9 cellular contexts compared by ENCODE assay signal in genomic region chr10:122878799-122879338, GRCh38. TPM values are rescaled to one million over a fixed set of nuclear protein-coding genes. Genes with fewer than 3 reads are reported as not detected.
DNase-seq lines count a peak whose midpoint lies in the region; ATAC-seq, FAIRE-seq and TF ChIP-seq lines count a peak whose summit lies in the region.
"Had no signal": no experiment of that assay in that cellular context is flagged by ENCODE, and none has a peak within 500 bp of the region (broad histone marks: within the 10 kb centered on the region; RNA-seq: fewer than 3 reads in every experiment).

No MANE protein-coding gene starts in this region.

- POLR2A ChIA-PET in Panc1 (lab: Charles Lee) = no interaction called here
- POLR2A ChIA-PET in endothelial cell of umbilical vein (lab: Charles Lee) = no interaction called here

- H2AFZ ChIP-seq in endothelial cell of umbilical vein (ENCODE audit: low read depth, low read length) = peak overlapping the region; percentile 76

- H3K9me3 ChIP-seq in Panc1 (ENCODE audit: control insufficient read depth, insufficient read depth, low read depth, low read length) (peaks cover 15% of the 10 kb centered on the region), endothelial cell of umbilical vein (replicated peaks; ENCODE audit: control insufficient read depth, insufficient read depth, low read length) (no peaks in the 10 kb centered on the region), neutrophil (no peaks in the 10 kb centered on the region)

- H3K36me3 ChIP-seq in Panc1 (ENCODE audit: control insufficient read depth, insufficient read depth, low read length) = peaks cover 4% of the 10 kb centered on the region; the same call in 1 of the 2 replicates
- H3K36me3 ChIP-seq in endothelial cell of umbilical vein (ENCODE audit: control insufficient read depth in 2 of 2, extremely low read depth in 1 of 2, insufficient read depth in 2 of 2, low read length in 2 of 2) = peaks cover 0 to 3% of the 10 kb centered on the region in 2 experiments
- no peaks in the 10 kb centered on the region for H3K36me3 ChIP-seq in neutrophil

- no peak for TF ChIP-seq CTCF in Panc1 (IDR thresholded peaks at IDR 0.05)
- TF ChIP-seq CTCF in endothelial cell of umbilical vein (IDR thresholded peaks at IDR 0.05; ENCODE audit: extremely low read depth in 1 of 2, insufficient read depth in 1 of 2, low read depth in 1 of 2, low read length in 2 of 2) = no peak
- TF ChIP-seq CTCF in neutrophil (IDR thresholded peaks at IDR 0.05) = no peak

- peak overlapping the region; percentile 54 for H3K4me2 ChIP-seq in endothelial cell of umbilical vein (ENCODE audit: insufficient read depth, low read length)

- ATAC-seq in HG02938 (IDR thresholded peaks at IDR 0.05; ENCODE audit: unreplicated experiment) (peak; percentile 20), Panc1 (peak; percentile 65)

- H3K9me1 ChIP-seq in endothelial cell of umbilical vein (replicated peaks; ENCODE audit: control insufficient read depth, extremely low read depth, insufficient read depth, low read length) = no peaks in the 10 kb centered on the region

- BruUV-seq in Panc1 (replicated peaks; lab: Mats Ljungman, UMichigan) (TSS peak; percentile 83), endothelial cell of umbilical vein (replicated peaks; lab: Mats Ljungman, UMichigan) (TSS peak; percentile 65)

- H3K9ac ChIP-seq in endothelial cell of umbilical vein (replicated peaks; ENCODE audit: extremely low read depth, insufficient read depth, low read length) = peak overlapping the region; percentile 37

- in situ Hi-C loops in Panc1 (cut with HindIII; ENCODE audit: low pct_unique_long_range_greater_than_20kb, low sequenced_read_pairs) = no loop called here

- H4K20me1 ChIP-seq in endothelial cell of umbilical vein (replicated peaks; ENCODE audit: control insufficient read depth, extremely low read depth, insufficient read depth, low read length) = no peaks in the 10 kb centered on the region

- no peak for TF ChIP-seq POLR2A in endothelial cell of umbilical vein (IDR thresholded peaks at IDR 0.05; ENCODE audit: low read depth, low read length)

- intact Hi-C loops in Panc1 (cut with micrococcal nuclease; ENCODE audit: unreplicated experiment) (no loop called here), endothelial cell of umbilical vein (cut with micrococcal nuclease) (loop anchor here (1.0 to 2.0 kb wide), 4 partner anchors 18 to 130 kb away; partner anchors contain the start of genes ACADSB, C10orf88 and IKZF5)

- H3K27ac ChIP-seq in Panc1 (ENCODE audit: low read length) (peak overlapping the region; percentile 99), endothelial cell of umbilical vein (ENCODE audit: insufficient read depth, low read depth, low read length) (peak overlapping the region; percentile 43), neutrophil (no peak overlapping the region)

- peaks cover 56% of the 10 kb centered on the region for H3K79me2 ChIP-seq in endothelial cell of umbilical vein (ENCODE audit: control insufficient read depth, insufficient read depth, low read length)

- dilution Hi-C loops in endothelial cell of umbilical vein (cut with MboI; ENCODE audit: extremely low pct_ligation_motif_present, low sequenced_read_pairs) = no loop called here

- CTCF ChIA-PET in Panc1 (lab: Charles Lee) = no interaction called here
- CTCF ChIA-PET in endothelial cell of umbilical vein (lab: Charles Lee) = interaction anchor here (0.8 to 1.2 kb wide), 2 partner anchors 12 to 28 kb away, joined by 3 read pairs; no protein-coding TSS in a partner anchor

- H3K27me3 ChIP-seq in Panc1 (ENCODE audit: control insufficient read depth, insufficient read depth, low read length) (no peaks in the 10 kb centered on the region), endothelial cell of umbilical vein (ENCODE audit: control insufficient read depth in 2 of 2, insufficient read depth in 2 of 2, low read length in 2 of 2) (no peaks in the 10 kb centered on the region), neutrophil (peaks cover 40% of the 10 kb centered on the region)

- H3K4me1 ChIP-seq in Panc1 (ENCODE audit: control insufficient read depth, insufficient read depth, low read length) = peaks cover 24% of the 10 kb centered on the region
- H3K4me1 ChIP-seq in endothelial cell of umbilical vein (ENCODE audit: control insufficient read depth, extremely low read depth, insufficient read depth, low read length) = peaks cover 26% of the 10 kb centered on the region
- peaks cover 7 to 9% of the 10 kb centered on the region in 2 experiments for H3K4me1 ChIP-seq in neutrophil (ENCODE audit: control insufficient read depth in 1 of 2, insufficient read depth in 1 of 2, low read depth in 1 of 2, low read length in 1 of 2)

- DNase-seq in SIG-M5 treated with dmso at 0.1 percent for 504 hours (lab: John Stamatoyannopoulos, UW; ENCODE audit: unreplicated experiment) (peak; percentile 52), SIG-M5 (lab: John Stamatoyannopoulos, UW) (no peak), Panc1 (ENCODE audit: low read depth, low spot score) (no peak), endothelial cell of umbilical vein (ENCODE audit: low read depth, low spot score) (peak; percentile 39), COR-L47 (lab: John Stamatoyannopoulos, UW) (no peak), NCI-H2081 treated with DMSO at 0.1 percent for 48 hours (lab: John Stamatoyannopoulos, UW) (no peak)

- no peak for FAIRE-seq in endothelial cell of umbilical vein (lab: Jason Lieb, UNC)
- FAIRE-seq: colon had no signal

- H3K4me3 ChIP-seq in Panc1 (ENCODE audit: low read depth in 2 of 2, low read length in 2 of 2) (peak overlapping the region; percentile 97), endothelial cell of umbilical vein (replicated peaks in 1 of 3; ENCODE audit: insufficient read depth in 1 of 3, low read depth in 1 of 3, low read length in 3 of 3) (peak overlapping the region; percentile 9 to 56 (median 55)), neutrophil (ENCODE audit: low read depth in 1 of 2, low read length in 1 of 2) (peak overlapping the region; percentile 54 to 63)

TF ChIP-seq in endothelial cell of umbilical vein, 7 proteins besides CTCF, POLR2A, EP300 and RAD21:
- TF ChIP-seq MYC (IDR thresholded peaks at IDR 0.05; ENCODE audit: low read depth, low read length) = no peak
- TF ChIP-seq JUN (IDR thresholded peaks at IDR 0.05; ENCODE audit: borderline replicate concordance, insufficient read depth, insufficient read length, low read depth) = peak; percentile 17
TF ChIP-seq in endothelial cell of umbilical vein: peak in this region for 1.

RNA-seq across cellular contexts. Expression of gene FAM24B, which starts 0.5 kb away (rescaled TPM):
- total RNA-seq in Panc1 (2021; ENCODE audit: unreplicated experiment) (21.3 TPM), endothelial cell of umbilical vein (8.5 and 10.6 TPM in 2 replicates)
- 14.9 TPM for polyA plus RNA-seq in Panc1 (2012; ENCODE audit: insufficient read length)
- 5.3 and 9.3 TPM in 2 replicates for polyA plus RNA-seq in endothelial cell of umbilical vein
- 8.0 and 10.3 TPM in 2 replicates for polyA plus RNA-seq in endothelial cell of umbilical vein (2011; cell fraction: cytosol; rRNA removed)
- 14.0 and 19.9 TPM in 2 replicates for polyA plus RNA-seq in endothelial cell of umbilical vein (2011; cell fraction: nucleus; rRNA removed)
- polyA plus RNA-seq in endothelial cell of umbilical vein (2012) = 12.7 and 18.0 TPM in 2 replicates
- 3.3 and 6.0 TPM in 2 replicates for polyA minus RNA-seq in endothelial cell of umbilical vein
- 2.5 TPM for polyA minus RNA-seq in endothelial cell of umbilical vein (2011; cell fraction: cytosol; rRNA and poly(A)+ RNA removed)
- 3.7 and 6.0 TPM in 2 replicates for polyA minus RNA-seq in endothelial cell of umbilical vein (2011; cell fraction: nucleus; rRNA and poly(A)+ RNA removed)

RNA-seq across cellular contexts. Expression of gene FAM24A, which starts 31.5 kb away (rescaled TPM):
- not detected for total RNA-seq in Panc1 (2021; ENCODE audit: unreplicated experiment)
- polyA plus RNA-seq in Panc1 (2012; ENCODE audit: insufficient read length) = not detected
- total RNA-seq in endothelial cell of umbilical vein = not detected in 2 replicates
- polyA plus RNA-seq in endothelial cell of umbilical vein = not detected in 2 replicates
- not detected in 2 replicates for polyA plus RNA-seq in endothelial cell of umbilical vein (2011; cell fraction: cytosol; rRNA removed)
- polyA plus RNA-seq in endothelial cell of umbilical vein (2011; cell fraction: nucleus; rRNA removed) = not detected in 2 replicates
- not detected in 2 replicates for polyA plus RNA-seq in endothelial cell of umbilical vein (2012)
- polyA minus RNA-seq in endothelial cell of umbilical vein = not detected in 2 replicates
- not detected for polyA minus RNA-seq in endothelial cell of umbilical vein (2011; cell fraction: cytosol; rRNA and poly(A)+ RNA removed)
- polyA minus RNA-seq in endothelial cell of umbilical vein (2011; cell fraction: nucleus; rRNA and poly(A)+ RNA removed) = not detected in 2 replicates

RNA-seq across cellular contexts. Expression of gene CUZD1, which starts 33.2 kb away (rescaled TPM):
- 2.9 TPM for total RNA-seq in Panc1 (2021; ENCODE audit: unreplicated experiment)
- 0.71 TPM for polyA plus RNA-seq in Panc1 (2012; ENCODE audit: insufficient read length)
- 1.1 and 1.5 TPM in 2 replicates for total RNA-seq in endothelial cell of umbilical vein
- polyA plus RNA-seq in endothelial cell of umbilical vein = 1.4 and 1.6 TPM in 2 replicates
- polyA plus RNA-seq in endothelial cell of umbilical vein (2011; cell fraction: cytosol; rRNA removed) = 0.75 and 0.95 TPM in 2 replicates
- polyA plus RNA-seq in endothelial cell of umbilical vein (2011; cell fraction: nucleus; rRNA removed) = 7.9 and 8.3 TPM in 2 replicates
- polyA plus RNA-seq in endothelial cell of umbilical vein (2012) = 1.2 TPM in 2 replicates
- polyA minus RNA-seq in endothelial cell of umbilical vein = 1.1 and 2.3 TPM in 2 replicates
- polyA minus RNA-seq in endothelial cell of umbilical vein (2011; cell fraction: cytosol; rRNA and poly(A)+ RNA removed) = not detected
- polyA minus RNA-seq in endothelial cell of umbilical vein (2011; cell fraction: nucleus; rRNA and poly(A)+ RNA removed) = 2.5 and 3.1 TPM in 2 replicates

Comparison
In these comparisons a context has a peak if more than half of its experiments do, and no peak if none do; other contexts are left out.
1. DNase-seq: peak in SIG-M5 treated with dmso at 0.1 percent for 504 hours (single experiment) and endothelial cell of umbilical vein (single experiment); none in SIG-M5 (single experiment), Panc1 (single experiment), COR-L47 (single experiment) and NCI-H2081 treated with DMSO at 0.1 percent for 48 hours (single experiment).
2. Peak in every context shown above with its lines, with median percentiles within 50 percentile points of each other: H3K4me3 ChIP-seq.